In genomic region chr5:436641-436975, GRCh38 we compare ENCODE assay signal across 15 cellular contexts. TPM values are rescaled to one million over a fixed set of nuclear protein-coding genes. Genes with fewer than 3 reads are reported as not detected.
DNase-seq lines count a peak whose midpoint lies in the region; ATAC-seq and TF ChIP-seq lines count a peak whose summit lies in the region.
"Had no signal": no experiment of that assay in that cellular context is flagged by ENCODE, and none has a peak within 500 bp of the region (broad histone marks: within the 10 kb centered on the region; RNA-seq: fewer than 3 reads in every experiment).

No MANE protein-coding gene starts in this region.

- no peaks in the 10 kb centered on the region for H3K9me3 ChIP-seq in RWPE2 (ENCODE audit: severe bottlenecking)
- no peaks in the 10 kb centered on the region for H3K9me3 ChIP-seq in osteoblast (ENCODE audit: low read depth, low read length)
- no peaks in the 10 kb centered on the region for H3K9me3 ChIP-seq in upper lobe of right lung
- H3K9me3 ChIP-seq: Caco-2 had no signal

- DNase-seq in activated CD4-positive, alpha-beta T cell treated with anti-CD3 and anti-CD28 coated beads for 36 hours, result peak; percentile 3
- no peak for DNase-seq in activated CD4-positive, alpha-beta T cell treated with anti-CD3 and anti-CD28 coated beads for 48 hours
- DNase-seq in RWPE2 (ENCODE audit: low spot score) (no peak), osteoblast (ENCODE audit: insufficient read length, low spot score, missing footprints) (no peak), upper lobe of right lung (no peak), GDM1 (lab: John Stamatoyannopoulos, UW) (no peak)
- DNase-seq in stimulated activated CD4-positive, alpha-beta T cell treated with anti-CD3 and anti-CD28 coated beads, Interleukin-2, amount 100 ng/mL, for 48 hours, result no peak
- DNase-seq: KG1; NCI-H1694 treated with DMSO at 0.1 percent for 48 hours; NK-92 treated with Interleukin-12 subunit alpha and Interleukin-12 subunit beta, amount 100 ng/mL, for 24 hours; Right ventricle myocardium superior had no signal

- H3K27me3 ChIP-seq in RWPE2 (ENCODE audit: insufficient read depth, poor library complexity, severe bottlenecking) (no peaks in the 10 kb centered on the region), osteoblast (ENCODE audit: insufficient read depth, low read length) (no peaks in the 10 kb centered on the region), upper lobe of right lung (no peaks in the 10 kb centered on the region)

- H3K36me3 Mint-ChIP-seq in activated CD4-positive, alpha-beta T cell treated with anti-CD3 and anti-CD28 coated beads for 36 hours (ENCODE audit: low read depth), result peaks cover 3% of the 10 kb centered on the region

- H3K4me3 ChIP-seq in RWPE2 (ENCODE audit: severe bottlenecking) (no peak overlapping the region), osteoblast (ENCODE audit: insufficient read depth, low read length) (no peak overlapping the region), upper lobe of right lung (no peak overlapping the region)

- H3K4me2 ChIP-seq in osteoblast (ENCODE audit: insufficient read depth, low read length), result no peak overlapping the region

- H3K27ac Mint-ChIP-seq in activated CD4-positive, alpha-beta T cell treated with anti-CD3 and anti-CD28 coated beads for 36 hours, result no peak overlapping the region
- H3K27ac Mint-ChIP-seq: B cell, H9 had no signal

- no peaks in the 10 kb centered on the region for H3K27me3 Mint-ChIP-seq in activated CD4-positive, alpha-beta T cell treated with anti-CD3 and anti-CD28 coated beads for 36 hours

- H3K36me3 ChIP-seq in RWPE2 (ENCODE audit: low read depth), result no peaks in the 10 kb centered on the region
- peaks cover 40% of the 10 kb centered on the region for H3K36me3 ChIP-seq in osteoblast (ENCODE audit: insufficient read depth, low read length)
- H3K36me3 ChIP-seq in upper lobe of right lung, result no peaks in the 10 kb centered on the region

- no peaks in the 10 kb centered on the region for H4K20me1 ChIP-seq in osteoblast (ENCODE audit: insufficient read depth, low read length)

- TF ChIP-seq CTCF in RWPE2 (IDR thresholded peaks at IDR 0.05; ENCODE audit: poor library complexity, severe bottlenecking) (peak; percentile 31), osteoblast (IDR thresholded peaks at IDR 0.05; ENCODE audit: extremely low read depth, low read depth, low read length) (peak; percentile 0), upper lobe of right lung (IDR thresholded peaks at IDR 0.05) (peak; percentile 2)

- H3K27ac ChIP-seq in RWPE2 (ENCODE audit: poor library complexity, severe bottlenecking) (no peak overlapping the region), osteoblast (ENCODE audit: low read depth, low read length) (no peak overlapping the region), upper lobe of right lung (no peak overlapping the region)

- H3K79me2 ChIP-seq in osteoblast (ENCODE audit: insufficient read depth, low read length), result no peaks in the 10 kb centered on the region

- POLR2A ChIA-PET in activated CD4-positive, alpha-beta T cell treated with anti-CD3 and anti-CD28 coated beads for 36 hours (lab: Charles Lee), result no interaction called here

- no peak for ATAC-seq in activated CD4-positive, alpha-beta T cell treated with anti-CD3 and anti-CD28 coated beads for 36 hours
- ATAC-seq in RWPE2 (ENCODE audit: low read depth) (no peak), upper lobe of right lung (no peak), SK-N-SH treated with all-trans-retinoic acid at 6 μM for 48 hours (no peak; the same call in 2 of the 3 replicates)

- H3K4me1 Mint-ChIP-seq in activated CD4-positive, alpha-beta T cell treated with anti-CD3 and anti-CD28 coated beads for 36 hours, result peaks cover under 1% of the 10 kb centered on the region
- H3K4me1 Mint-ChIP-seq: B cell, H9 had no signal

- H3K9me3 Mint-ChIP-seq in activated CD4-positive, alpha-beta T cell treated with anti-CD3 and anti-CD28 coated beads for 36 hours (ENCODE audit: low read depth), result no peaks in the 10 kb centered on the region

- intact Hi-C loops in activated CD4-positive, alpha-beta T cell treated with anti-CD3 and anti-CD28 coated beads for 36 hours (cut with DNase I, micrococcal nuclease), result loop anchor here in 1 of 2 experiments (5.0 kb wide), 1 partner anchor 119 kb away; no protein-coding TSS in a partner anchor
- intact Hi-C loops in upper lobe of right lung (cut with DNase I), result loop anchor here (10.0 kb wide), 1 partner anchor 122 kb away; no protein-coding TSS in a partner anchor

- H3K4me3 Mint-ChIP-seq in activated CD4-positive, alpha-beta T cell treated with anti-CD3 and anti-CD28 coated beads for 36 hours, result no peak overlapping the region
- H3K4me3 Mint-ChIP-seq: B cell, H9 had no signal

- no peak overlapping the region for H2AFZ ChIP-seq in osteoblast (ENCODE audit: low read length)

- CTCF ChIA-PET in activated CD4-positive, alpha-beta T cell treated with anti-CD3 and anti-CD28 coated beads for 36 hours (lab: Charles Lee), result interaction anchor here (0.6 to 1.5 kb wide), 3 partner anchors 19 to 121 kb away, joined by 3 to 4 read pairs (median 3); no protein-coding TSS in a partner anchor

- H3K4me1 ChIP-seq in RWPE2 (ENCODE audit: insufficient read depth, poor library complexity, severe bottlenecking) (no peaks in the 10 kb centered on the region), osteoblast (ENCODE audit: insufficient read depth, low read length) (no peaks in the 10 kb centered on the region), upper lobe of right lung (no peaks in the 10 kb centered on the region)
- H3K4me1 ChIP-seq: Caco-2 had no signal

TF ChIP-seq in SK-N-SH treated with all-trans-retinoic acid at 6 μM for 48 hours, 23 proteins besides CTCF, POLR2A, EP300 and RAD21:
- TF ChIP-seq ISL1 (CRISPR knock-in tag; IDR thresholded peaks at IDR 0.05), result no peak
- TF ChIP-seq GLIS3 (CRISPR knock-in tag; IDR thresholded peaks at IDR 0.05), result no peak
- no peak for TF ChIP-seq ESRRG (CRISPR knock-in tag; IDR thresholded peaks at IDR 0.05)

RNA-seq across cellular contexts. Expression of gene EXOC3, which starts 6.4 kb away (rescaled TPM):
- 10 to 100 TPM; 49.7 to 62.7 TPM for total RNA-seq in activated CD4-positive, alpha-beta T cell treated with anti-CD3 and anti-CD28 coated beads for 36 hours
- total RNA-seq in osteoblast (39.8 and 49.2 TPM in 2 replicates), upper lobe of right lung (59.5 TPM)
